In the genomic region with DNA sequence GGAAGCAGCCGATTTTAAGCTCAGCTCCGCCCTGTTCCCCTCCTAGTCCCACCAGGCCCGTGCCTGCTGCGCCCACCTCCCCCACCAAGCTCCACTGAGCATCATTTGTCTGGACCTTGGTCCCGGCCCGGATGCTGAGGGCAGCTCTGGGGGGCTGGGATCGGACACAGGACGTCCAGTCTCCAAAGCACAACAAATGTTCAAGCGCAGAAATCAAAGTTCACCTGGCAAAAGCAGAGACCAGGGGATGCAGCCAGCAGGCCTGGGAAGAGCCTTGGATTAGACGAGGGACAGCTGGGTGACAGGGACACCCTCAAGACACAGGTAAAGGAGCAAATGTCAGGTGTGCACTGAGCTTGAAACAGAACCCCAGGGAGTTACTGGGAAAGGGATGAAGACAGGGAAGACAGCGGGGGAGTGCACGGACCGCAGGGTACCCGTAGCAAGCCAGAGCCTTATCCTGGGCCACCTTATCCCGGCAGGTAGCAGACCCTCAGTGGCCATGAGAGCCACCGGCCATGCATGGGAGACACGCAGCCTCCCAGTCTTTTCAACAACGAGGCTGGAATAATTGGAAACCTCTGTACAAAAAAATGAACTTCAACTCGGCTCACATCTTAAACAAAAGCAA, we compare ENCODE assay signal across 1 cellular context.
TF ChIP-seq lines count a peak whose summit lies in the region.

No MANE protein-coding gene starts in this region.

TF ChIP-seq in HepG2, 621 proteins besides CTCF, POLR2A, EP300 and RAD21 (continues in another document):
- TF ChIP-seq NPAS2 (CRISPR knock-in tag; IDR thresholded peaks at IDR 0.05; ENCODE audit: borderline replicate concordance), result no peak
- TF ChIP-seq ZNF674 (CRISPR knock-in tag; IDR thresholded peaks at IDR 0.05; ENCODE audit: low read depth), result no peak
- TF ChIP-seq, protein P1, sequence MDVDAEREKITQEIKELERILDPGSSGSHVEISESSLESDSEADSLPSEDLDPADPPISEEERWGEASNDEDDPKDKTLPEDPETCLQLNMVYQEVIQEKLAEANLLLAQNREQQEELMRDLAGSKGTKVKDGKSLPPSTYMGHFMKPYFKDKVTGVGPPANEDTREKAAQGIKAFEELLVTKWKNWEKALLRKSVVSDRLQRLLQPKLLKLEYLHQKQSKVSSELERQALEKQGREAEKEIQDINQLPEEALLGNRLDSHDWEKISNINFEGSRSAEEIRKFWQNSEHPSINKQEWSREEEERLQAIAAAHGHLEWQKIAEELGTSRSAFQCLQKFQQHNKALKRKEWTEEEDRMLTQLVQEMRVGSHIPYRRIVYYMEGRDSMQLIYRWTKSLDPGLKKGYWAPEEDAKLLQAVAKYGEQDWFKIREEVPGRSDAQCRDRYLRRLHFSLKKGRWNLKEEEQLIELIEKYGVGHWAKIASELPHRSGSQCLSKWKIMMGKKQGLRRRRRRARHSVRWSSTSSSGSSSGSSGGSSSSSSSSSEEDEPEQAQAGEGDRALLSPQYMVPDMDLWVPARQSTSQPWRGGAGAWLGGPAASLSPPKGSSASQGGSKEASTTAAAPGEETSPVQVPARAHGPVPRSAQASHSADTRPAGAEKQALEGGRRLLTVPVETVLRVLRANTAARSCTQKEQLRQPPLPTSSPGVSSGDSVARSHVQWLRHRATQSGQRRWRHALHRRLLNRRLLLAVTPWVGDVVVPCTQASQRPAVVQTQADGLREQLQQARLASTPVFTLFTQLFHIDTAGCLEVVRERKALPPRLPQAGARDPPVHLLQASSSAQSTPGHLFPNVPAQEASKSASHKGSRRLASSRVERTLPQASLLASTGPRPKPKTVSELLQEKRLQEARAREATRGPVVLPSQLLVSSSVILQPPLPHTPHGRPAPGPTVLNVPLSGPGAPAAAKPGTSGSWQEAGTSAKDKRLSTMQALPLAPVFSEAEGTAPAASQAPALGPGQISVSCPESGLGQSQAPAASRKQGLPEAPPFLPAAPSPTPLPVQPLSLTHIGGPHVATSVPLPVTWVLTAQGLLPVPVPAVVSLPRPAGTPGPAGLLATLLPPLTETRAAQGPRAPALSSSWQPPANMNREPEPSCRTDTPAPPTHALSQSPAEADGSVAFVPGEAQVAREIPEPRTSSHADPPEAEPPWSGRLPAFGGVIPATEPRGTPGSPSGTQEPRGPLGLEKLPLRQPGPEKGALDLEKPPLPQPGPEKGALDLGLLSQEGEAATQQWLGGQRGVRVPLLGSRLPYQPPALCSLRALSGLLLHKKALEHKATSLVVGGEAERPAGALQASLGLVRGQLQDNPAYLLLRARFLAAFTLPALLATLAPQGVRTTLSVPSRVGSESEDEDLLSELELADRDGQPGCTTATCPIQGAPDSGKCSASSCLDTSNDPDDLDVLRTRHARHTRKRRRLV (CRISPR knock-in tag; IDR thresholded peaks at IDR 0.05), result no peak
- TF ChIP-seq, protein P2, sequence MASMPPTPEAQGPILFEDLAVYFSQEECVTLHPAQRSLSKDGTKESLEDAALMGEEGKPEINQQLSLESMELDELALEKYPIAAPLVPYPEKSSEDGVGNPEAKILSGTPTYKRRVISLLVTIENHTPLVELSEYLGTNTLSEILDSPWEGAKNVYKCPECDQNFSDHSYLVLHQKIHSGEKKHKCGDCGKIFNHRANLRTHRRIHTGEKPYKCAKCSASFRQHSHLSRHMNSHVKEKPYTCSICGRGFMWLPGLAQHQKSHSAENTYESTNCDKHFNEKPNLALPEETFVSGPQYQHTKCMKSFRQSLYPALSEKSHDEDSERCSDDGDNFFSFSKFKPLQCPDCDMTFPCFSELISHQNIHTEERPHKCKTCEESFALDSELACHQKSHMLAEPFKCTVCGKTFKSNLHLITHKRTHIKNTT (CRISPR knock-in tag; IDR thresholded peaks at IDR 0.05), result no peak
- no peak for TF ChIP-seq SRSF9 (IDR thresholded peaks at IDR 0.05; ENCODE audit: borderline replicate concordance, insufficient read depth, low read depth, low read length, poor library complexity, severe bottlenecking)
- TF ChIP-seq, protein P3, sequence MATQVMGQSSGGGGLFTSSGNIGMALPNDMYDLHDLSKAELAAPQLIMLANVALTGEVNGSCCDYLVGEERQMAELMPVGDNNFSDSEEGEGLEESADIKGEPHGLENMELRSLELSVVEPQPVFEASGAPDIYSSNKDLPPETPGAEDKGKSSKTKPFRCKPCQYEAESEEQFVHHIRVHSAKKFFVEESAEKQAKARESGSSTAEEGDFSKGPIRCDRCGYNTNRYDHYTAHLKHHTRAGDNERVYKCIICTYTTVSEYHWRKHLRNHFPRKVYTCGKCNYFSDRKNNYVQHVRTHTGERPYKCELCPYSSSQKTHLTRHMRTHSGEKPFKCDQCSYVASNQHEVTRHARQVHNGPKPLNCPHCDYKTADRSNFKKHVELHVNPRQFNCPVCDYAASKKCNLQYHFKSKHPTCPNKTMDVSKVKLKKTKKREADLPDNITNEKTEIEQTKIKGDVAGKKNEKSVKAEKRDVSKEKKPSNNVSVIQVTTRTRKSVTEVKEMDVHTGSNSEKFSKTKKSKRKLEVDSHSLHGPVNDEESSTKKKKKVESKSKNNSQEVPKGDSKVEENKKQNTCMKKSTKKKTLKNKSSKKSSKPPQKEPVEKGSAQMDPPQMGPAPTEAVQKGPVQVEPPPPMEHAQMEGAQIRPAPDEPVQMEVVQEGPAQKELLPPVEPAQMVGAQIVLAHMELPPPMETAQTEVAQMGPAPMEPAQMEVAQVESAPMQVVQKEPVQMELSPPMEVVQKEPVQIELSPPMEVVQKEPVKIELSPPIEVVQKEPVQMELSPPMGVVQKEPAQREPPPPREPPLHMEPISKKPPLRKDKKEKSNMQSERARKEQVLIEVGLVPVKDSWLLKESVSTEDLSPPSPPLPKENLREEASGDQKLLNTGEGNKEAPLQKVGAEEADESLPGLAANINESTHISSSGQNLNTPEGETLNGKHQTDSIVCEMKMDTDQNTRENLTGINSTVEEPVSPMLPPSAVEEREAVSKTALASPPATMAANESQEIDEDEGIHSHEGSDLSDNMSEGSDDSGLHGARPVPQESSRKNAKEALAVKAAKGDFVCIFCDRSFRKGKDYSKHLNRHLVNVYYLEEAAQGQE (IDR thresholded peaks at IDR 0.05; ENCODE audit: borderline replicate concordance in 1 of 2, low read depth in 1 of 2, low read length in 2 of 2), result no peak
- TF ChIP-seq EHMT2 (IDR thresholded peaks at IDR 0.05; ENCODE audit: borderline replicate concordance, low read depth, low read length), result no peak
- TF ChIP-seq ZNF746 (CRISPR knock-in tag; IDR thresholded peaks at IDR 0.05), result peak; percentile 82; the same call in 1 of the 2 replicates
- no peak for TF ChIP-seq MAFG (CRISPR knock-in tag; IDR thresholded peaks at IDR 0.05)
- peak; percentile 74 for TF ChIP-seq MIER2 (CRISPR knock-in tag; IDR thresholded peaks at IDR 0.05)
- TF ChIP-seq ZNF207 (IDR thresholded peaks at IDR 0.05; ENCODE audit: borderline replicate concordance), result no peak
- TF ChIP-seq ZNF17 (CRISPR knock-in tag; IDR thresholded peaks at IDR 0.05), result no peak
- peak; percentile 90 for TF ChIP-seq ERF (CRISPR knock-in tag; IDR thresholded peaks at IDR 0.05)
- TF ChIP-seq ZSCAN30 (CRISPR knock-in tag; IDR thresholded peaks at IDR 0.05), result no peak
- TF ChIP-seq, protein P4, sequence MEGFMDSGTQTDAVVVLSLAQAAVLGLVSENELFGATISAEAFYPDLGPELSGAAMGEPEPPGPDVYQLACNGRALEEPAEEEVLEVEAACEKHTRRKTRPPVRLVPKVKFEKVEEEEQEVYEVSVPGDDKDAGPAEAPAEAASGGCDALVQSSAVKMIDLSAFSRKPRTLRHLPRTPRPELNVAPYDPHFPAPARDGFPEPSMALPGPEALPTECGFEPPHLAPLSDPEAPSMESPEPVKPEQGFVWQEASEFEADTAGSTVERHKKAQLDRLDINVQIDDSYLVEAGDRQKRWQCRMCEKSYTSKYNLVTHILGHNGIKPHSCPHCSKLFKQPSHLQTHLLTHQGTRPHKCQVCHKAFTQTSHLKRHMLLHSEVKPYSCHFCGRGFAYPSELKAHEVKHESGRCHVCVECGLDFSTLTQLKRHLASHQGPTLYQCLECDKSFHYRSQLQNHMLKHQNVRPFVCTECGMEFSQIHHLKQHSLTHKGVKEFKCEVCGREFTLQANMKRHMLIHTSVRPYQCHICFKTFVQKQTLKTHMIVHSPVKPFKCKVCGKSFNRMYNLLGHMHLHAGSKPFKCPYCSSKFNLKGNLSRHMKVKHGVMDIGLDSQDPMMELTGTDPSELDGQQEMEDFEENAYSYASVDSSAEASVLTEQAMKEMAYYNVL (CRISPR knock-in tag; IDR thresholded peaks at IDR 0.05; ENCODE audit: borderline replicate concordance), result peak; percentile 91
- TF ChIP-seq ZSCAN29 (CRISPR knock-in tag; conservative IDR thresholded peaks at IDR 0.05), result no peak
- TF ChIP-seq, protein P5, sequence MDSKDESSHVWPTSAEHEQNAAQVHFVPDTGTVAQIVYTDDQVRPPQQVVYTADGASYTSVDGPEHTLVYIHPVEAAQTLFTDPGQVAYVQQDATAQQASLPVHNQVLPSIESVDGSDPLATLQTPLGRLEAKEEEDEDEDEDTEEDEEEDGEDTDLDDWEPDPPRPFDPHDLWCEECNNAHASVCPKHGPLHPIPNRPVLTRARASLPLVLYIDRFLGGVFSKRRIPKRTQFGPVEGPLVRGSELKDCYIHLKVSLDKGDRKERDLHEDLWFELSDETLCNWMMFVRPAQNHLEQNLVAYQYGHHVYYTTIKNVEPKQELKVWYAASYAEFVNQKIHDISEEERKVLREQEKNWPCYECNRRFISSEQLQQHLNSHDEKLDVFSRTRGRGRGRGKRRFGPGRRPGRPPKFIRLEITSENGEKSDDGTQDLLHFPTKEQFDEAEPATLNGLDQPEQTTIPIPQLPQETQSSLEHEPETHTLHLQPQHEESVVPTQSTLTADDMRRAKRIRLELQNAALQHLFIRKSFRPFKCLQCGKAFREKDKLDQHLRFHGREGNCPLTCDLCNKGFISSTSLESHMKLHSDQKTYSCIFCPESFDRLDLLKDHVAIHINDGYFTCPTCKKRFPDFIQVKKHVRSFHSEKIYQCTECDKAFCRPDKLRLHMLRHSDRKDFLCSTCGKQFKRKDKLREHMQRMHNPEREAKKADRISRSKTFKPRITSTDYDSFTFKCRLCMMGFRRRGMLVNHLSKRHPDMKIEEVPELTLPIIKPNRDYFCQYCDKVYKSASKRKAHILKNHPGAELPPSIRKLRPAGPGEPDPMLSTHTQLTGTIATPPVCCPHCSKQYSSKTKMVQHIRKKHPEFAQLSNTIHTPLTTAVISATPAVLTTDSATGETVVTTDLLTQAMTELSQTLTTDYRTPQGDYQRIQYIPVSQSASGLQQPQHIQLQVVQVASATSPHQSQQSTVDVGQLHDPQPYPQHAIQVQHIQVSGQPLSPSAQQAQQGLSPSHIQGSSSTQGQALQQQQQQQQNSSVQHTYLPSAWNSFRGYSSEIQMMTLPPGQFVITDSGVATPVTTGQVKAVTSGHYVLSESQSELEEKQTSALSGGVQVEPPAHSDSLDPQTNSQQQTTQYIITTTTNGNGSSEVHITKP (CRISPR knock-in tag; IDR thresholded peaks at IDR 0.05; ENCODE audit: low read depth), result no peak
- TF ChIP-seq CBX2 (IDR thresholded peaks at IDR 0.05; ENCODE audit: low read depth, low read length), result no peak
- no peak for TF ChIP-seq CBX2 (CRISPR knock-in tag; IDR thresholded peaks at IDR 0.05; ENCODE audit: low read depth)
- TF ChIP-seq RXRB (CRISPR knock-in tag; IDR thresholded peaks at IDR 0.05; ENCODE audit: borderline replicate concordance), result peak; percentile 82; the same call in 1 of the 2 replicates
- TF ChIP-seq, protein P6, sequence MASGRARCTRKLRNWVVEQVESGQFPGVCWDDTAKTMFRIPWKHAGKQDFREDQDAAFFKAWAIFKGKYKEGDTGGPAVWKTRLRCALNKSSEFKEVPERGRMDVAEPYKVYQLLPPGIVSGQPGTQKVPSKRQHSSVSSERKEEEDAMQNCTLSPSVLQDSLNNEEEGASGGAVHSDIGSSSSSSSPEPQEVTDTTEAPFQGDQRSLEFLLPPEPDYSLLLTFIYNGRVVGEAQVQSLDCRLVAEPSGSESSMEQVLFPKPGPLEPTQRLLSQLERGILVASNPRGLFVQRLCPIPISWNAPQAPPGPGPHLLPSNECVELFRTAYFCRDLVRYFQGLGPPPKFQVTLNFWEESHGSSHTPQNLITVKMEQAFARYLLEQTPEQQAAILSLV (CRISPR knock-in tag; IDR thresholded peaks at IDR 0.05; ENCODE audit: borderline replicate concordance), result 0 out of 2 replicates have a peak, but pooled peaks have one; percentile 14
- no peak for TF ChIP-seq ZNF234 (CRISPR knock-in tag; conservative IDR thresholded peaks at IDR 0.05)
- TF ChIP-seq, protein P7, sequence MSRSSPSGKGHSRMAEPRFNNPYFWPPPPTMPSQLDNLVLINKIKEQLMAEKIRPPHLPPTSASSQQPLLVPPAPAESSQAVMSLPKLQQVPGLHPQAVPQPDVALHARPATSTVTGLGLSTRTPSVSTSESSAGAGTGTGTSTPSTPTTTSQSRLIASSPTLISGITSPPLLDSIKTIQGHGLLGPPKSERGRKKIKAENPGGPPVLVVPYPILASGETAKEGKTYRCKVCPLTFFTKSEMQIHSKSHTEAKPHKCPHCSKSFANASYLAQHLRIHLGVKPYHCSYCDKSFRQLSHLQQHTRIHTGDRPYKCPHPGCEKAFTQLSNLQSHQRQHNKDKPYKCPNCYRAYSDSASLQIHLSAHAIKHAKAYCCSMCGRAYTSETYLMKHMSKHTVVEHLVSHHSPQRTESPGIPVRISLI (CRISPR knock-in tag; IDR thresholded peaks at IDR 0.05; ENCODE audit: borderline replicate concordance), result no peak
- no peak for TF ChIP-seq SMARCE1 (IDR thresholded peaks at IDR 0.05; ENCODE audit: borderline replicate concordance)
- peak; percentile 84 for TF ChIP-seq ZNF331 (CRISPR knock-in tag; IDR thresholded peaks at IDR 0.05)
- no peak for TF ChIP-seq ZNF530 (CRISPR knock-in tag; IDR thresholded peaks at IDR 0.05; ENCODE audit: low read depth)
- no peak; the same call in 1 of the 2 replicates for TF ChIP-seq SIX4 (CRISPR knock-in tag; IDR thresholded peaks at IDR 0.05)
- TF ChIP-seq, protein P8, sequence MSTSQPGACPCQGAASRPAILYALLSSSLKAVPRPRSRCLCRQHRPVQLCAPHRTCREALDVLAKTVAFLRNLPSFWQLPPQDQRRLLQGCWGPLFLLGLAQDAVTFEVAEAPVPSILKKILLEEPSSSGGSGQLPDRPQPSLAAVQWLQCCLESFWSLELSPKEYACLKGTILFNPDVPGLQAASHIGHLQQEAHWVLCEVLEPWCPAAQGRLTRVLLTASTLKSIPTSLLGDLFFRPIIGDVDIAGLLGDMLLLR (CRISPR knock-in tag; IDR thresholded peaks at IDR 0.05), result no peak
- TF ChIP-seq, protein P9, sequence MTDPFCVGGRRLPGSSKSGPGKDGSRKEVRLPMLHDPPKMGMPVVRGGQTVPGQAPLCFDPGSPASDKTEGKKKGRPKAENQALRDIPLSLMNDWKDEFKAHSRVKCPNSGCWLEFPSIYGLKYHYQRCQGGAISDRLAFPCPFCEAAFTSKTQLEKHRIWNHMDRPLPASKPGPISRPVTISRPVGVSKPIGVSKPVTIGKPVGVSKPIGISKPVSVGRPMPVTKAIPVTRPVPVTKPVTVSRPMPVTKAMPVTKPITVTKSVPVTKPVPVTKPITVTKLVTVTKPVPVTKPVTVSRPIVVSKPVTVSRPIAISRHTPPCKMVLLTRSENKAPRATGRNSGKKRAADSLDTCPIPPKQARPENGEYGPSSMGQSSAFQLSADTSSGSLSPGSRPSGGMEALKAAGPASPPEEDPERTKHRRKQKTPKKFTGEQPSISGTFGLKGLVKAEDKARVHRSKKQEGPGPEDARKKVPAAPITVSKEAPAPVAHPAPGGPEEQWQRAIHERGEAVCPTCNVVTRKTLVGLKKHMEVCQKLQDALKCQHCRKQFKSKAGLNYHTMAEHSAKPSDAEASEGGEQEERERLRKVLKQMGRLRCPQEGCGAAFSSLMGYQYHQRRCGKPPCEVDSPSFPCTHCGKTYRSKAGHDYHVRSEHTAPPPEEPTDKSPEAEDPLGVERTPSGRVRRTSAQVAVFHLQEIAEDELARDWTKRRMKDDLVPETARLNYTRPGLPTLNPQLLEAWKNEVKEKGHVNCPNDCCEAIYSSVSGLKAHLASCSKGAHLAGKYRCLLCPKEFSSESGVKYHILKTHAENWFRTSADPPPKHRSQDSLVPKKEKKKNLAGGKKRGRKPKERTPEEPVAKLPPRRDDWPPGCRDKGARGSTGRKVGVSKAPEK (CRISPR knock-in tag; IDR thresholded peaks at IDR 0.05; ENCODE audit: borderline replicate concordance), result no peak
- TF ChIP-seq, protein P10, sequence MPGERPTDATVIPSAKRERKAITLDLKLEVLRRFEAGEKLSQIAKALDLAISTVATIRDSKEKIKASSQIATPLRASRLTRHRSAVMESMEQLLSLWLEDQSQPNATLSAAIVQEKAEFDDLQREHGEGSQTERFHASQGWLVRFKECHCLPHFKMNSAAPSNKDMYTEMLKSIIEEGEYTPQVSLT (CRISPR knock-in tag; IDR thresholded peaks at IDR 0.05; ENCODE audit: borderline replicate concordance, low read depth), result no peak
